26 cellular contexts compared by ENCODE assay signal in genomic region chr2:99700482-99701398, GRCh38.
DNase-seq lines count a peak whose midpoint lies in the region; ATAC-seq, FAIRE-seq and TF ChIP-seq lines count a peak whose summit lies in the region.
"Had no signal": no experiment of that assay in that cellular context is flagged by ENCODE, and none has a peak within 500 bp of the region (broad histone marks: within the 10 kb centered on the region; RNA-seq: fewer than 3 reads in every experiment).

No MANE protein-coding gene starts in this region.

- no peak overlapping the region for H2BK120ac ChIP-seq in mesenchymal stem cell (ENCODE audit: low read depth, low read length)

- H2BK15ac ChIP-seq in mesenchymal stem cell (ENCODE audit: low read depth, poor library complexity, severe bottlenecking): no peak overlapping the region

- H4K91ac ChIP-seq in mesenchymal stem cell (ENCODE audit: low read length): peak overlapping the region; percentile 16

- peaks cover 10% of the 10 kb centered on the region for H3K79me1 ChIP-seq in mesenchymal stem cell (replicated peaks; ENCODE audit: low read length, poor library complexity, severe bottlenecking)

- CTCF ChIA-PET in SK-N-SH (lab: Yijun Ruan, JAX): interaction anchor here (0.7 to 1.0 kb wide), 2 partner anchors 25 to 562 kb away, joined by 3 read pairs; no protein-coding TSS in a partner anchor
- CTCF ChIA-PET in HepG2 (lab: Yijun Ruan, JAX; ENCODE audit: low intra/inter-chr PET ratio, low total read pairs): no interaction called here

- no peaks in the 10 kb centered on the region for H3K9me2 ChIP-seq in SK-N-SH

- no peaks in the 10 kb centered on the region for H4K20me1 ChIP-seq in SK-N-SH (ENCODE audit: insufficient read depth)
- H4K20me1 ChIP-seq in HepG2 (ENCODE audit: insufficient read depth, low read length): no peaks in the 10 kb centered on the region

- peak overlapping the region; percentile 18 for H2AK5ac ChIP-seq in mesenchymal stem cell (ENCODE audit: low read length, severe bottlenecking)

- H3K23ac ChIP-seq in mesenchymal stem cell (ENCODE audit: low read length in 2 of 2): no peak overlapping the region

- DNase-seq in SK-N-SH (no peak), epithelial cell of esophagus (ENCODE audit: low read depth) (peak; percentile 2), mesenchymal stem cell (no peak), suprapubic skin (ENCODE audit: low spot score in 2 of 2) (no peak), HepG2 (ENCODE audit: low spot score) (no peak), left lung (no peak), NCI-H2081 treated with DMSO at 0.1 percent for 48 hours (lab: John Stamatoyannopoulos, UW) (no peak)
- DNase-seq: activated CD4-positive, alpha-beta T cell treated with anti-CD3 and anti-CD28 coated beads, Interleukin-2, amount 10 ng/mL, durations not matched to agents 7 days and 5 days; activated gamma-delta T cell treated with Interleukin-2 at 50 U/mL for 16 hours; activated T-cell treated with anti-CD3 and anti-CD28 coated beads, Interleukin-2, amount 50 U/mL, for 24 hours; CD4-positive, alpha-beta memory T cell; cerebellar nuclear complex; GOT3; NCI-H1105; NCI-H187 treated with DMSO at 0.1 percent for 48 hours; NCI-H524 treated with DMSO at 0.1 percent for 48 hours; retina; SW 1271; T1000; upper lobe of right lung had no signal

- 76% methylated on average over 14 of the region's 14 CpGs for WGBS in SK-N-SH (ENCODE audit: low lambda C conversion rate)
- WGBS in mesenchymal stem cell: 98% methylated on average over 13 of the region's 14 CpGs
- 74% methylated on average over 14 of the region's 14 CpGs for WGBS in suprapubic skin
- WGBS in HepG2 (ENCODE audit: low lambda C conversion rate): 52% methylated on average over 14 of the region's 14 CpGs

- TF ChIP-seq POLR2A in suprapubic skin (IDR thresholded peaks at IDR 0.05) (no peak), HepG2 (IDR thresholded peaks at IDR 0.05; ENCODE audit: insufficient read depth in 1 of 2, low read depth in 2 of 2, low read length in 2 of 2) (no peak)

- no peaks in the 10 kb centered on the region for H3F3A ChIP-seq in SK-N-SH (replicated peaks; ENCODE audit: insufficient read depth)

- TF ChIP-seq EP300 in SK-N-SH (IDR thresholded peaks at IDR 0.05; ENCODE audit: borderline replicate concordance in 1 of 2, low read depth in 1 of 2, low read length in 1 of 2) (no peak), suprapubic skin (IDR thresholded peaks at IDR 0.05) (no peak), HepG2 (IDR thresholded peaks at IDR 0.05; ENCODE audit: low read depth in 2 of 2, low read length in 2 of 2) (no peak), HepG2 (CRISPR knock-in tag; IDR thresholded peaks at IDR 0.05; ENCODE audit: borderline replicate concordance) (no peak)

- in situ Hi-C loops in HepG2 (cut with HindIII; ENCODE audit: extremely low pct_ligation_motif_present, low pct_unique_long_range_greater_than_20kb): no loop called here

- H3K36me3 ChIP-seq in SK-N-SH (replicated peaks in 1 of 2; ENCODE audit: control insufficient read depth in 1 of 2, insufficient read depth in 2 of 2, low read length in 1 of 2) (no peaks in the 10 kb centered on the region), mesenchymal stem cell (ENCODE audit: control insufficient read depth in 1 of 2, insufficient read depth in 2 of 2, low read depth in 1 of 2, low read length in 2 of 2) (peaks cover 0 to 6% of the 10 kb centered on the region in 2 experiments), suprapubic skin (no peaks in the 10 kb centered on the region), HepG2 (replicated peaks in 1 of 2; ENCODE audit: control insufficient read depth in 1 of 2, insufficient read depth in 2 of 2, low read length in 2 of 2) (no peaks in the 10 kb centered on the region), left lung (no peaks in the 10 kb centered on the region)
- H3K36me3 ChIP-seq: upper lobe of right lung had no signal

- H3K79me2 ChIP-seq in SK-N-SH (ENCODE audit: insufficient read depth): no peaks in the 10 kb centered on the region
- H3K79me2 ChIP-seq in HepG2 (ENCODE audit: insufficient read depth, low read length): no peaks in the 10 kb centered on the region

- H4K8ac ChIP-seq in mesenchymal stem cell (ENCODE audit: low read length): no peak overlapping the region

- FAIRE-seq in HepG2 (lab: Jason Lieb, UNC): no peak
- FAIRE-seq: endothelial cell of umbilical vein, GM12878 had no signal

- no peak overlapping the region for H3K9ac ChIP-seq in SK-N-SH
- H3K9ac ChIP-seq in mesenchymal stem cell (ENCODE audit: low read length): no peak overlapping the region
- no peak overlapping the region for H3K9ac ChIP-seq in HepG2 (ENCODE audit: insufficient read depth, low read depth, low read length)

- H3K18ac ChIP-seq in mesenchymal stem cell (ENCODE audit: low read depth in 1 of 2, low read length in 2 of 2): no peak overlapping the region

- H3K27ac ChIP-seq in SK-N-SH (ENCODE audit: low read depth in 2 of 2, low read length in 1 of 2) (no peak overlapping the region; a peak in 1 of 4 replicates), mesenchymal stem cell (ENCODE audit: low read length, poor library complexity, severe bottlenecking) (no peak overlapping the region), suprapubic skin (peak overlapping the region; percentile 4), HepG2 (ENCODE audit: extremely low read length, insufficient read depth, low read length) (no peak overlapping the region), left lung (no peak overlapping the region)
- H3K27ac ChIP-seq: 22Rv1, body of pancreas, upper lobe of right lung had no signal

- no peak overlapping the region for H3K4me2 ChIP-seq in SK-N-SH
- H3K4me2 ChIP-seq in mesenchymal stem cell (ENCODE audit: low read length, poor library complexity, severe bottlenecking): no peak overlapping the region
- H3K4me2 ChIP-seq in HepG2 (ENCODE audit: low read depth, low read length): no peak overlapping the region

- H2BK5ac ChIP-seq in mesenchymal stem cell (ENCODE audit: low read depth, low read length, poor library complexity, severe bottlenecking): no peak overlapping the region

- TF ChIP-seq RAD21 in SK-N-SH (IDR thresholded peaks at IDR 0.05; ENCODE audit: low read length) (no peak), HepG2 (CRISPR knock-in tag; IDR thresholded peaks at IDR 0.05) (no peak)

- no peak overlapping the region for H3K4ac ChIP-seq in mesenchymal stem cell (ENCODE audit: low read depth in 1 of 2, low read length in 2 of 2)

- no TSS peak for BruUV-seq in HepG2 (replicated peaks; lab: Mats Ljungman, UMichigan)

- H3K4me3 ChIP-seq in SK-N-SH (ENCODE audit: low read depth in 2 of 2, low read length in 1 of 2) (no peak overlapping the region), epithelial cell of esophagus (ENCODE audit: low read length) (no peak overlapping the region), mesenchymal stem cell (ENCODE audit: insufficient read depth in 1 of 2, low read depth in 1 of 2, low read length in 2 of 2) (no peak overlapping the region), suprapubic skin (no peak overlapping the region), HepG2 (replicated peaks in 1 of 3; ENCODE audit: insufficient read depth in 1 of 3, low read depth in 2 of 3, low read length in 3 of 3) (no peak overlapping the region), left lung (no peak overlapping the region)
- H3K4me3 ChIP-seq: body of pancreas, GM12878, upper lobe of right lung had no signal

- H3K4me1 ChIP-seq in SK-N-SH (ENCODE audit: control insufficient read depth in 1 of 2, insufficient read depth in 2 of 2, low read depth in 1 of 2, low read length in 1 of 2): peaks cover 0 to 9% of the 10 kb centered on the region in 2 experiments; a peak in 1 of 4 replicates
- peaks cover 2% of the 10 kb centered on the region for H3K4me1 ChIP-seq in mesenchymal stem cell (ENCODE audit: control insufficient read depth, insufficient read depth, low read depth, low read length)
- H3K4me1 ChIP-seq in suprapubic skin: peaks cover 31% of the 10 kb centered on the region
- no peaks in the 10 kb centered on the region for H3K4me1 ChIP-seq in HepG2 (ENCODE audit: insufficient read depth, low read length)
- no peaks in the 10 kb centered on the region for H3K4me1 ChIP-seq in left lung
- H3K4me1 ChIP-seq: upper lobe of right lung had no signal

- no peak for TF ChIP-seq CTCF in SK-N-SH (IDR thresholded peaks at IDR 0.05)
- TF ChIP-seq CTCF in epithelial cell of esophagus (IDR thresholded peaks at IDR 0.05; ENCODE audit: insufficient read depth, low read depth, low read length, missing control alignments): no peak
- TF ChIP-seq CTCF in suprapubic skin (IDR thresholded peaks at IDR 0.05): no peak
- no peak for TF ChIP-seq CTCF in HepG2 (CRISPR knock-in tag; IDR thresholded peaks at IDR 0.05)
- TF ChIP-seq CTCF in left lung (IDR thresholded peaks at IDR 0.05): no peak

- no peak overlapping the region for H2BK12ac ChIP-seq in mesenchymal stem cell (ENCODE audit: low read length in 2 of 2)

- POLR2A ChIA-PET in SK-N-SH (lab: Yijun Ruan, JAX) (no interaction called here), HepG2 (lab: Yijun Ruan, JAX) (no interaction called here)

- no peak for ATAC-seq in SK-N-SH treated with all-trans-retinoic acid at 6 μM for 48 hours
- no peak for ATAC-seq in HepG2
- no peak for ATAC-seq in left lung
- ATAC-seq: body of pancreas, GM12878, PC-3, upper lobe of right lung had no signal

- H2AFZ ChIP-seq in SK-N-SH (ENCODE audit: low read depth) (no peak overlapping the region), mesenchymal stem cell (ENCODE audit: low read depth, low read length) (no peak overlapping the region), HepG2 (ENCODE audit: low read length) (no peak overlapping the region)

- H3K9me3 ChIP-seq in SK-N-SH (no peaks in the 10 kb centered on the region), mesenchymal stem cell (ENCODE audit: control insufficient read depth, low read length) (no peaks in the 10 kb centered on the region), suprapubic skin (no peaks in the 10 kb centered on the region), HepG2 (ENCODE audit: low read length) (no peaks in the 10 kb centered on the region), left lung (no peaks in the 10 kb centered on the region)
- H3K9me3 ChIP-seq: body of pancreas, upper lobe of right lung had no signal

- intact Hi-C loops in HepG2 (cut with micrococcal nuclease; ENCODE audit: unreplicated experiment) (no loop called here), left lung (cut with DNase I) (no loop called here)

- no peaks in the 10 kb centered on the region for H3K27me3 ChIP-seq in SK-N-SH (ENCODE audit: insufficient read depth)
- peaks cover 0 to 29% of the 10 kb centered on the region in 2 experiments for H3K27me3 ChIP-seq in mesenchymal stem cell (ENCODE audit: control insufficient read depth in 1 of 2, insufficient read depth in 1 of 2, low read length in 2 of 2)
- H3K27me3 ChIP-seq in suprapubic skin: no peaks in the 10 kb centered on the region
- H3K27me3 ChIP-seq in HepG2 (ENCODE audit: control insufficient read depth in 1 of 2, insufficient read depth in 2 of 2, low read length in 2 of 2): no peaks in the 10 kb centered on the region; a peak in 1 of 5 replicates
- no peaks in the 10 kb centered on the region for H3K27me3 ChIP-seq in left lung
- H3K27me3 ChIP-seq: body of pancreas, upper lobe of right lung had no signal

- H3K14ac ChIP-seq in mesenchymal stem cell (ENCODE audit: low read length in 2 of 2): no peak overlapping the region

TF ChIP-seq in SK-N-SH treated with all-trans-retinoic acid at 6 μM for 48 hours, 23 proteins besides CTCF, POLR2A, EP300 and RAD21 (continues in another document):
- no peak for TF ChIP-seq BACH2 (CRISPR knock-in tag; IDR thresholded peaks at IDR 0.05; ENCODE audit: borderline replicate concordance)
